Comparison of ENCODE assay signal across 8 cellular contexts in the genomic region with DNA sequence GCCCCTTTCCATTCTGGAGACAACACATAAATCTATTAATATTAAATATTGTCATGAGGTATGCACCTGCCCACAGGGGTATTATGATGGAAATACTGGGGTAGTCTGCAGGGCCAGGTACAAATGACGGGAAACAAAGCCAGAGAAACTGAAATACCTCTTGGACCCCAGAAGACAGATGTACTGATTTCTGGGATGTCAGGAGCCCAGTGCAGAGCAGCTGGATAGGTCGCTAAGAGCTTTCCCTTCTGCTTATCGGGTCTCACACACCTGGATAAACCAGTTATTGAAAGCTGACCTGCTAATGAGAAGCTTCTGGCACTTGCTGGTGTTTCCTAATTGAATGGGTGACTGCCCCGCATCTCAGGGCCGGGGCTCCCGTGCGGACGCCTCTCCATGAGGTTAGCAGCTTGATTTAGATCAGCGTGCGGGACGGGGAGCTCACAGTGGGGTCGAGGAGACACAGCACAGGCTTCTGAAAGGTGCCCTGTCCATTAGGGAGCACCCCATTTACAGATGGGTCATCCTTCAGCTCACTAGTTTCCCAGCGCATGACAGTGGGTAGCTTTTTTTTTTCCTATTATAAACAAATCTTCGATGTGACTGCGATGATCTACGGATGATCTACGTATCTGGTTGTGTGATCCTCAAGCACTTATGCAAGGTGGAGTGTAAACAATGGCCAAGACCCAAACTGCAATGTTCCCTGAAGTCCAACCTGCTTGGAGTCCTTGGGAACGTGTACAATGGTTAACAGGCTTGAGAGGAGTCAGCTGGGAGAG. TPM values are rescaled to one million over a fixed set of nuclear protein-coding genes. Genes with fewer than 3 reads are reported as not detected.
A peak's percentile ranks its signal among the peaks of the same experiment; 100 is the strongest.
DNase-seq lines count a peak whose midpoint lies in the region; ATAC-seq and TF ChIP-seq lines count a peak whose summit lies in the region.

No MANE protein-coding gene starts in this region.

- no peaks in the 10 kb centered on the region for H3K79me1 ChIP-seq in neuronal stem cell (ENCODE audit: low read depth, low read length)

- DNase-seq in DND-41 (no peak), NT2/D1 (ENCODE audit: low read depth, low spot score) (no peak), neuronal stem cell (ENCODE audit: low spot score) (no peak), NCI-H2171 (lab: John Stamatoyannopoulos, UW) (no peak)

- H2AFZ ChIP-seq in DND-41 (ENCODE audit: low read depth, low read length) (no peak overlapping the region), neuronal stem cell (ENCODE audit: low read length) (no peak overlapping the region)

- H4K20me1 ChIP-seq in DND-41 (ENCODE audit: insufficient read depth, low read length) = peaks cover 33% of the 10 kb centered on the region

- H4K8ac ChIP-seq in neuronal stem cell (ENCODE audit: low read depth, low read length) = no peak overlapping the region

- H3K4me2 ChIP-seq in DND-41 (ENCODE audit: insufficient read depth, low read length) = peak overlapping the region; percentile 67
- H3K4me2 ChIP-seq in neuronal stem cell (ENCODE audit: insufficient read depth, low read length, poor library complexity, severe bottlenecking) = no peak overlapping the region

- H3K9me3 ChIP-seq in DND-41 (ENCODE audit: insufficient read depth, low read length, severe bottlenecking) = no peaks in the 10 kb centered on the region
- H3K9me3 ChIP-seq in NT2/D1 (ENCODE audit: insufficient read depth, low read length) = no peaks in the 10 kb centered on the region; the same call in 1 of the 2 replicates
- no peaks in the 10 kb centered on the region for H3K9me3 ChIP-seq in endocrine pancreas (ENCODE audit: control insufficient read depth, low read length)
- peaks cover 2 to 19% of the 10 kb centered on the region in 2 donors for H3K9me3 ChIP-seq in neuronal stem cell (replicated peaks in 1 of 2; ENCODE audit: control insufficient read depth in 2 of 2, insufficient read depth in 1 of 2, low read depth in 1 of 2, low read length in 2 of 2)

- H3K4me1 ChIP-seq in DND-41 (ENCODE audit: insufficient read depth, low read length) (peaks cover 34% of the 10 kb centered on the region), NT2/D1 (ENCODE audit: insufficient read depth, insufficient read length) (no peaks in the 10 kb centered on the region), endocrine pancreas (ENCODE audit: control insufficient read depth, insufficient read depth, low read length) (peaks cover 2% of the 10 kb centered on the region), neuronal stem cell (ENCODE audit: control insufficient read depth in 2 of 2, insufficient read depth in 1 of 2, low read depth in 1 of 2, low read length in 2 of 2) (peaks cover 10 to 13% of the 10 kb centered on the region in 2 donors)

- H2BK12ac ChIP-seq in neuronal stem cell (ENCODE audit: low read length) = peak overlapping the region; percentile 35

- H3K4me3 ChIP-seq in DND-41 (ENCODE audit: low read depth in 1 of 2, low read length in 2 of 2) (peak overlapping the region; percentile 25 to 85; a peak in 3 of 4 replicates), NT2/D1 (ENCODE audit: insufficient read length, low read depth) (peak overlapping the region; percentile 60), endocrine pancreas (ENCODE audit: control insufficient read depth, insufficient read depth, low read length) (peak overlapping the region; percentile 37), neuronal stem cell (ENCODE audit: low read length in 2 of 2) (peak overlapping the region; percentile 40 to 82)

- H4K91ac ChIP-seq in neuronal stem cell (ENCODE audit: low read depth, low read length, poor library complexity) = no peak overlapping the region

- no peak for TF ChIP-seq CTCF in DND-41 (IDR thresholded peaks at IDR 0.05; ENCODE audit: borderline replicate concordance, extremely low read depth, low read length, poor library complexity, severe bottlenecking)

- H3K18ac ChIP-seq in neuronal stem cell (ENCODE audit: low read length) = peak overlapping the region; percentile 91

- H3K27ac ChIP-seq in DND-41 (ENCODE audit: low read length) = peak overlapping the region; percentile 92
- peak overlapping the region; percentile 92 for H3K27ac ChIP-seq in neuronal stem cell (replicated peaks; ENCODE audit: low read length)

- peaks cover 37% of the 10 kb centered on the region for H3K79me2 ChIP-seq in DND-41 (ENCODE audit: insufficient read depth, low read length)

- ATAC-seq in DND-41 (ENCODE audit: insufficient read depth, low read depth) = no peak
- ATAC-seq in GM19351 (IDR thresholded peaks at IDR 0.05; ENCODE audit: unreplicated experiment) = no peak
- no peak for ATAC-seq in HG03108 (IDR thresholded peaks at IDR 0.05; ENCODE audit: unreplicated experiment)
- ATAC-seq in GM19467 (IDR thresholded peaks at IDR 0.05; ENCODE audit: unreplicated experiment) = no peak

- H3K36me3 ChIP-seq in DND-41 (ENCODE audit: insufficient read depth, low read length) (peaks cover 30% of the 10 kb centered on the region), NT2/D1 (ENCODE audit: insufficient read depth, insufficient read length, low read length) (peaks cover 16% of the 10 kb centered on the region), endocrine pancreas (ENCODE audit: control insufficient read depth, insufficient read depth, low read length) (no peaks in the 10 kb centered on the region), neuronal stem cell (replicated peaks in 1 of 2; ENCODE audit: control insufficient read depth in 2 of 2, insufficient read depth in 2 of 2, low read length in 2 of 2) (peaks cover 14 to 26% of the 10 kb centered on the region in 2 donors)

- H3K4ac ChIP-seq in neuronal stem cell (ENCODE audit: low read length) = no peak overlapping the region

- H3K23ac ChIP-seq in neuronal stem cell (ENCODE audit: low read depth, low read length, poor library complexity) = peak overlapping the region; percentile 92

- H3K9ac ChIP-seq in DND-41 (ENCODE audit: low read depth, low read length) = peak overlapping the region; percentile 96
- peak overlapping the region; percentile 88 for H3K9ac ChIP-seq in NT2/D1 (ENCODE audit: insufficient read length, low read depth)
- no peak overlapping the region for H3K9ac ChIP-seq in endocrine pancreas (ENCODE audit: control insufficient read depth, insufficient read depth, low read length)
- H3K9ac ChIP-seq in neuronal stem cell (ENCODE audit: low read depth, low read length, poor library complexity) = no peak overlapping the region

- H3K14ac ChIP-seq in neuronal stem cell (ENCODE audit: low read length) = peak overlapping the region; percentile 39

- H2AK5ac ChIP-seq in neuronal stem cell (ENCODE audit: low read depth, low read length) = peak overlapping the region; percentile 73

- no CpG with 5 or more reads among the region's 18 CpGs for WGBS in neuronal stem cell (ENCODE audit: extremely low coverage in 2 of 2, insufficient read length in 2 of 2, insufficient replicate concordance in 1 of 2), 2 donors

- peak overlapping the region; percentile 34 for H2BK15ac ChIP-seq in neuronal stem cell (ENCODE audit: low read length)

- peak overlapping the region; percentile 38 for H2BK120ac ChIP-seq in neuronal stem cell (ENCODE audit: low read depth, low read length)

- H2BK5ac ChIP-seq in neuronal stem cell (ENCODE audit: low read length) = peak overlapping the region; percentile 99

- H3K27me3 ChIP-seq in DND-41 (ENCODE audit: insufficient read depth, low read length, poor library complexity) (no peaks in the 10 kb centered on the region), NT2/D1 (ENCODE audit: insufficient read depth, insufficient read length) (no peaks in the 10 kb centered on the region), endocrine pancreas (ENCODE audit: control insufficient read depth, insufficient read depth, low read length) (no peaks in the 10 kb centered on the region), neuronal stem cell (ENCODE audit: control insufficient read depth in 3 of 3, insufficient read depth in 3 of 3, low read depth in 1 of 3, low read length in 3 of 3) (no peaks in the 10 kb centered on the region)

RNA-seq across cellular contexts. Expression of gene INSIG1, which starts 1.5 kb away (rescaled TPM):
- 183 TPM for polyA plus RNA-seq in neuronal stem cell (2013, experiment 1 of 2)
- 199 TPM for polyA plus RNA-seq in neuronal stem cell (2013, experiment 2 of 2)

Comparison
In these comparisons a context has a peak if more than half of its experiments do, and no peak if none do; other contexts are left out.
1. H3K9ac ChIP-seq: peak in DND-41 (single experiment) and NT2/D1 (single experiment); none in endocrine pancreas (single experiment) and neuronal stem cell (single experiment).
2. Peak in every context shown above with its lines, with median percentiles within 50 percentile points of each other: H3K4me3 ChIP-seq.